In genomic region chr19:2475702-2476450, GRCh38 we compare ENCODE assay signal across 1 cellular context.
A peak's percentile ranks its signal among the peaks of the same experiment; 100 is the strongest.
TF ChIP-seq lines count a peak whose summit lies in the region.

GADD45B (plus strand) TSS chr19:2476127; CDS start chr19:2476359, 232 bp downstream.

TF ChIP-seq in HepG2, 621 proteins besides CTCF, POLR2A, EP300 and RAD21 (continued from another document and continues in another):
- TF ChIP-seq, protein P1, sequence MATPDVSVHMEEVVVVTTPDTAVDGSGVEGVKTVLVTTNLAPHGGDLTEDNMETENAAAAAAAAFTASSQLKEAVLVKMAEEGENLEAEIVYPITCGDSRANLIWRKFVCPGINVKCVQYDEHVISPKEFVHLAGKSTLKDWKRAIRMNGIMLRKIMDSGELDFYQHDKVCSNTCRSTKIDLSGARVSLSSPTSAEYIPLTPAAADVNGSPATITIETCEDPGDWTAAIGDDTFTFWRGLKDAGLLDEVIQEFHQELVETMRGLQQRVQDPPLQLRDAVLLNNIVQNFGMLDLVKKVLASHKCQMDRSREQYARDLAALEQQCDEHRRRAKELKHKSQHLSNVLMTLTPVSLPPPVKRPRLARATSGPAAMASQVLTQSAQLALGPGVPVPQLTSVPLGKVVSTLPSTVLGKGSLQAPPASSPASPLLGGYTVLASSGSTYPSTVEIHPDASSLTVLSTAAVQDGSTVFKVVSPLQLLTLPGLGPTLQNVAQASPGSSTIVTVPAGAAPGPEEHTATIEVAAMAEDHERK (CRISPR knock-in tag; IDR thresholded peaks at IDR 0.05; ENCODE audit: low read depth): no peak
- TF ChIP-seq ZC3H4 (CRISPR knock-in tag; IDR thresholded peaks at IDR 0.05; ENCODE audit: borderline replicate concordance): no peak
- 0 out of 2 replicates have a peak, but pooled peaks have one; percentile 10 for TF ChIP-seq ZNF552 (CRISPR knock-in tag; IDR thresholded peaks at IDR 0.05; ENCODE audit: borderline replicate concordance)
- peak; percentile 39; the same call in 1 of the 2 replicates for TF ChIP-seq MAF1 (CRISPR knock-in tag; IDR thresholded peaks at IDR 0.05; ENCODE audit: borderline replicate concordance)
- TF ChIP-seq ZNF597 (CRISPR knock-in tag; IDR thresholded peaks at IDR 0.05): no peak
- TF ChIP-seq SP140L (CRISPR knock-in tag; IDR thresholded peaks at IDR 0.05; ENCODE audit: borderline replicate concordance): no peak
- TF ChIP-seq, protein P2, sequence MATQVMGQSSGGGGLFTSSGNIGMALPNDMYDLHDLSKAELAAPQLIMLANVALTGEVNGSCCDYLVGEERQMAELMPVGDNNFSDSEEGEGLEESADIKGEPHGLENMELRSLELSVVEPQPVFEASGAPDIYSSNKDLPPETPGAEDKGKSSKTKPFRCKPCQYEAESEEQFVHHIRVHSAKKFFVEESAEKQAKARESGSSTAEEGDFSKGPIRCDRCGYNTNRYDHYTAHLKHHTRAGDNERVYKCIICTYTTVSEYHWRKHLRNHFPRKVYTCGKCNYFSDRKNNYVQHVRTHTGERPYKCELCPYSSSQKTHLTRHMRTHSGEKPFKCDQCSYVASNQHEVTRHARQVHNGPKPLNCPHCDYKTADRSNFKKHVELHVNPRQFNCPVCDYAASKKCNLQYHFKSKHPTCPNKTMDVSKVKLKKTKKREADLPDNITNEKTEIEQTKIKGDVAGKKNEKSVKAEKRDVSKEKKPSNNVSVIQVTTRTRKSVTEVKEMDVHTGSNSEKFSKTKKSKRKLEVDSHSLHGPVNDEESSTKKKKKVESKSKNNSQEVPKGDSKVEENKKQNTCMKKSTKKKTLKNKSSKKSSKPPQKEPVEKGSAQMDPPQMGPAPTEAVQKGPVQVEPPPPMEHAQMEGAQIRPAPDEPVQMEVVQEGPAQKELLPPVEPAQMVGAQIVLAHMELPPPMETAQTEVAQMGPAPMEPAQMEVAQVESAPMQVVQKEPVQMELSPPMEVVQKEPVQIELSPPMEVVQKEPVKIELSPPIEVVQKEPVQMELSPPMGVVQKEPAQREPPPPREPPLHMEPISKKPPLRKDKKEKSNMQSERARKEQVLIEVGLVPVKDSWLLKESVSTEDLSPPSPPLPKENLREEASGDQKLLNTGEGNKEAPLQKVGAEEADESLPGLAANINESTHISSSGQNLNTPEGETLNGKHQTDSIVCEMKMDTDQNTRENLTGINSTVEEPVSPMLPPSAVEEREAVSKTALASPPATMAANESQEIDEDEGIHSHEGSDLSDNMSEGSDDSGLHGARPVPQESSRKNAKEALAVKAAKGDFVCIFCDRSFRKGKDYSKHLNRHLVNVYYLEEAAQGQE (IDR thresholded peaks at IDR 0.05; ENCODE audit: borderline replicate concordance in 1 of 2, low read depth in 1 of 2, low read length in 2 of 2): peak in 1 of 2 experiments; percentile 84; a peak in 2 of 4 replicates
- peak; percentile 45; the same call in 1 of the 2 replicates for TF ChIP-seq USF2 (IDR thresholded peaks at IDR 0.05; ENCODE audit: low read depth, low read length)
- TF ChIP-seq USF2 (CRISPR knock-in tag; IDR thresholded peaks at IDR 0.05; ENCODE audit: borderline replicate concordance): peak; percentile 47; the same call in 1 of the 2 replicates
- peak; percentile 86; the same call in 2 of the 3 replicates for TF ChIP-seq MXI1 (IDR thresholded peaks at IDR 0.05; ENCODE audit: borderline replicate concordance, low read depth, low read length)
- peak; percentile 56 for TF ChIP-seq ZBTB43 (CRISPR knock-in tag; conservative IDR thresholded peaks at IDR 0.05)
- TF ChIP-seq TP53 (CRISPR knock-in tag; conservative IDR thresholded peaks at IDR 0.05): 0 out of 2 replicates have a peak, but pooled peaks have one; percentile 22
- TF ChIP-seq ZNF562 (CRISPR knock-in tag; IDR thresholded peaks at IDR 0.05; ENCODE audit: borderline replicate concordance): no peak
- no peak for TF ChIP-seq PHB2 (IDR thresholded peaks at IDR 0.05; ENCODE audit: partially characterized antibody)
- no peak; the same call in 1 of the 2 replicates for TF ChIP-seq MAFF (IDR thresholded peaks at IDR 0.05; ENCODE audit: low read depth, low read length)
- no peak for TF ChIP-seq CENPX (CRISPR knock-in tag; IDR thresholded peaks at IDR 0.05)
- peak; percentile 86; the same call in 1 of the 2 replicates for TF ChIP-seq ZSCAN12 (CRISPR knock-in tag; IDR thresholded peaks at IDR 0.05)
- TF ChIP-seq, protein P3, sequence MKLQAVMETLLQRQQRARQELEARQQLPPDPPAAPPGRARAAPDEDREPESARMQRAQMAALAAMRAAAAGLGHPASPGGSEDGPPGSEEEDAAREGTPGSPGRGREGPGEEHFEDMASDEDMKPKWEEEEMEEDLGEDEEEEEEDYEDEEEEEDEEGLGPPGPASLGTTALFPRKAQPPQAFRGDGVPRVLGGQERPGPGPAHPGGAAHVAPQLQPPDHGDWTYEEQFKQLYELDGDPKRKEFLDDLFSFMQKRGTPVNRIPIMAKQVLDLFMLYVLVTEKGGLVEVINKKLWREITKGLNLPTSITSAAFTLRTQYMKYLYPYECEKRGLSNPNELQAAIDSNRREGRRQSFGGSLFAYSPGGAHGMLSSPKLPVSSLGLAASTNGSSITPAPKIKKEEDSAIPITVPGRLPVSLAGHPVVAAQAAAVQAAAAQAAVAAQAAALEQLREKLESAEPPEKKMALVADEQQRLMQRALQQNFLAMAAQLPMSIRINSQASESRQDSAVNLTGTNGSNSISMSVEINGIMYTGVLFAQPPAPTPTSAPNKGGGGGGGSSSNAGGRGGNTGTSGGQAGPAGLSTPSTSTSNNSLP (IDR thresholded peaks at IDR 0.05; ENCODE audit: low read depth, low read length): no peak
- TF ChIP-seq MIER3 (CRISPR knock-in tag; IDR thresholded peaks at IDR 0.05; ENCODE audit: borderline replicate concordance): peak; percentile 78
- TF ChIP-seq SP2 (CRISPR knock-in tag; IDR thresholded peaks at IDR 0.05): peak; percentile 62
- no peak for TF ChIP-seq ARNT (IDR thresholded peaks at IDR 0.05)
- no peak for TF ChIP-seq SOX6 (IDR thresholded peaks at IDR 0.05)
- peak; percentile 69 for TF ChIP-seq SOX6 (CRISPR knock-in tag; IDR thresholded peaks at IDR 0.05)
- no peak for TF ChIP-seq ZSCAN20 (CRISPR knock-in tag; IDR thresholded peaks at IDR 0.05; ENCODE audit: borderline replicate concordance)
- TF ChIP-seq ZNF460 (CRISPR knock-in tag; IDR thresholded peaks at IDR 0.05; ENCODE audit: borderline replicate concordance): no peak; the same call in 1 of the 2 replicates
- TF ChIP-seq, protein P4, sequence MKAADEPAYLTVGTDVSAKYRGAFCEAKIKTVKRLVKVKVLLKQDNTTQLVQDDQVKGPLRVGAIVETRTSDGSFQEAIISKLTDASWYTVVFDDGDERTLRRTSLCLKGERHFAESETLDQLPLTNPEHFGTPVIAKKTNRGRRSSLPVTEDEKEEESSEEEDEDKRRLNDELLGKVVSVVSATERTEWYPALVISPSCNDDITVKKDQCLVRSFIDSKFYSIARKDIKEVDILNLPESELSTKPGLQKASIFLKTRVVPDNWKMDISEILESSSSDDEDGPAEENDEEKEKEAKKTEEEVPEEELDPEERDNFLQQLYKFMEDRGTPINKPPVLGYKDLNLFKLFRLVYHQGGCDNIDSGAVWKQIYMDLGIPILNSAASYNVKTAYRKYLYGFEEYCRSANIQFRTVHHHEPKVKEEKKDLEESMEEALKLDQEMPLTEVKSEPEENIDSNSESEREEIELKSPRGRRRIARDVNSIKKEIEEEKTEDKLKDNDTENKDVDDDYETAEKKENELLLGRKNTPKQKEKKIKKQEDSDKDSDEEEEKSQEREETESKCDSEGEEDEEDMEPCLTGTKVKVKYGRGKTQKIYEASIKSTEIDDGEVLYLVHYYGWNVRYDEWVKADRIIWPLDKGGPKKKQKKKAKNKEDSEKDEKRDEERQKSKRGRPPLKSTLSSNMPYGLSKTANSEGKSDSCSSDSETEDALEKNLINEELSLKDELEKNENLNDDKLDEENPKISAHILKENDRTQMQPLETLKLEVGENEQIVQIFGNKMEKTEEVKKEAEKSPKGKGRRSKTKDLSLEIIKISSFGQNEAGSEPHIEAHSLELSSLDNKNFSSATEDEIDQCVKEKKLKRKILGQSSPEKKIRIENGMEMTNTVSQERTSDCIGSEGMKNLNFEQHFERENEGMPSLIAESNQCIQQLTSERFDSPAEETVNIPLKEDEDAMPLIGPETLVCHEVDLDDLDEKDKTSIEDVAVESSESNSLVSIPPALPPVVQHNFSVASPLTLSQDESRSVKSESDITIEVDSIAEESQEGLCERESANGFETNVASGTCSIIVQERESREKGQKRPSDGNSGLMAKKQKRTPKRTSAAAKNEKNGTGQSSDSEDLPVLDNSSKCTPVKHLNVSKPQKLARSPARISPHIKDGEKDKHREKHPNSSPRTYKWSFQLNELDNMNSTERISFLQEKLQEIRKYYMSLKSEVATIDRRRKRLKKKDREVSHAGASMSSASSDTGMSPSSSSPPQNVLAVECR (CRISPR knock-in tag; IDR thresholded peaks at IDR 0.05; ENCODE audit: borderline replicate concordance): peak; percentile 62; the same call in 1 of the 2 replicates
- TF ChIP-seq NFYB (CRISPR knock-in tag; IDR thresholded peaks at IDR 0.05): peak; percentile 77
- peak; percentile 98; the same call in 1 of the 2 replicates for TF ChIP-seq GTF2F1 (IDR thresholded peaks at IDR 0.05; ENCODE audit: low read length)
- peak; percentile 19; the same call in 1 of the 2 replicates for TF ChIP-seq HDAC2 (CRISPR knock-in tag; IDR thresholded peaks at IDR 0.05)
- TF ChIP-seq ZNF354B (CRISPR knock-in tag; IDR thresholded peaks at IDR 0.05): no peak
- TF ChIP-seq ZNF382 (CRISPR knock-in tag; IDR thresholded peaks at IDR 0.05; ENCODE audit: borderline replicate concordance): no peak
- peak; percentile 91 for TF ChIP-seq KLF11 (CRISPR knock-in tag; IDR thresholded peaks at IDR 0.05)
- TF ChIP-seq ZNF292 (CRISPR knock-in tag; IDR thresholded peaks at IDR 0.05; ENCODE audit: borderline replicate concordance, low read depth): no peak
- TF ChIP-seq ZNF747 (CRISPR knock-in tag; IDR thresholded peaks at IDR 0.05; ENCODE audit: borderline replicate concordance): peak; percentile 82; the same call in 1 of the 2 replicates
- no peak for TF ChIP-seq MLXIP (CRISPR knock-in tag; IDR thresholded peaks at IDR 0.05; ENCODE audit: borderline replicate concordance)
- peak; percentile 38; the same call in 1 of the 2 replicates for TF ChIP-seq FOSL2 (CRISPR knock-in tag; IDR thresholded peaks at IDR 0.05)
- TF ChIP-seq MZF1 (CRISPR knock-in tag; IDR thresholded peaks at IDR 0.05; ENCODE audit: borderline replicate concordance): no peak
- no peak for TF ChIP-seq PAF1 (CRISPR knock-in tag; IDR thresholded peaks at IDR 0.05)
- peak; percentile 49; the same call in 1 of the 2 replicates for TF ChIP-seq SATB2 (CRISPR knock-in tag; IDR thresholded peaks at IDR 0.05)
- TF ChIP-seq SALL2 (CRISPR knock-in tag; IDR thresholded peaks at IDR 0.05): peak; percentile 26; the same call in 1 of the 2 replicates
- TF ChIP-seq ZNF263 (CRISPR knock-in tag; IDR thresholded peaks at IDR 0.05): peak; percentile 37; the same call in 1 of the 2 replicates
- TF ChIP-seq KLF6 (CRISPR knock-in tag; IDR thresholded peaks at IDR 0.05): peak; percentile 96
- peak; percentile 30 for TF ChIP-seq XRCC5 (optimal IDR thresholded peaks at IDR 0.05; ENCODE audit: low read length)
- no peak for TF ChIP-seq CENPBD1 (CRISPR knock-in tag; IDR thresholded peaks at IDR 0.05; ENCODE audit: borderline replicate concordance, low read depth)
